1 cellular context compared by ENCODE assay signal in the genomic region with DNA sequence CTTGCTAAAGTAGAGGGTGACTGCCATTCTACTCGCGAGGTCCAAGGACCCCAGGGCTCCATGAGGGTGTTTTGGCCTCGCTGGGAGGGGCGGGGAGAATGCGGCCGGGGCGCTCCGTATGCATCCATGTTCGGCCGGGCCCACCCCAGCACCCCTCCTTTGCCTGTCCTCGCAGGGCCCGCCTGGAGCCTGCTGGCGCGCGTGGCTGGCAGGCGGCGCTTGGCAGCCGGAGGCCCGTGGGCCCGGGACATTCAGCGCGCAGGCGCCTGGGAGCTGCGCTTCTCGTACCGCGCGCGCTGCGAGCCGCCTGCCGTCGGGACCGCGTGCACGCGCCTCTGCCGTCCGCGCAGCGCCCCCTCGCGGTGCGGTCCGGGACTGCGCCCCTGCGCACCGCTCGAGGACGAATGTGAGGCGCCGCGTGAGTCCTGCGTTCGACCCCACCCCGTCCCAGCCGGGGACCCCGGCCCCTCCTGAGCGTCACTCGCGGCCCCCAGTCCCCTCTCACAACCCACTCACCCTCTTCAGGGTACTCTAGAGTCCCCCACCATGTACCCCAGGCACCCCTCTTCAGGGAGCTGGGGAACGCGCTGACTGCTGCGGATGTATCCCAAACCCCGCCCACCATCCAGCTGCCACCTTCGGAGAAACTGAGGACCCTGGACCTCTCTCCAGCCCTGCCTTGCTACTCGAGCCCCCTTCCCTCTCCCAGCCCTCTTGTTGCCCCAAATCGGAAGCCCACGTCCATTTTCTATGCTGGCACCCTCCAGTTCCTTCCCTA.
TF ChIP-seq lines count a peak whose summit lies in the region.

No MANE protein-coding gene starts in this region.

TF ChIP-seq in K562, 482 proteins besides CTCF, POLR2A, EP300 and RAD21 (continued from another document and continues in another):
- TF ChIP-seq, protein P1, sequence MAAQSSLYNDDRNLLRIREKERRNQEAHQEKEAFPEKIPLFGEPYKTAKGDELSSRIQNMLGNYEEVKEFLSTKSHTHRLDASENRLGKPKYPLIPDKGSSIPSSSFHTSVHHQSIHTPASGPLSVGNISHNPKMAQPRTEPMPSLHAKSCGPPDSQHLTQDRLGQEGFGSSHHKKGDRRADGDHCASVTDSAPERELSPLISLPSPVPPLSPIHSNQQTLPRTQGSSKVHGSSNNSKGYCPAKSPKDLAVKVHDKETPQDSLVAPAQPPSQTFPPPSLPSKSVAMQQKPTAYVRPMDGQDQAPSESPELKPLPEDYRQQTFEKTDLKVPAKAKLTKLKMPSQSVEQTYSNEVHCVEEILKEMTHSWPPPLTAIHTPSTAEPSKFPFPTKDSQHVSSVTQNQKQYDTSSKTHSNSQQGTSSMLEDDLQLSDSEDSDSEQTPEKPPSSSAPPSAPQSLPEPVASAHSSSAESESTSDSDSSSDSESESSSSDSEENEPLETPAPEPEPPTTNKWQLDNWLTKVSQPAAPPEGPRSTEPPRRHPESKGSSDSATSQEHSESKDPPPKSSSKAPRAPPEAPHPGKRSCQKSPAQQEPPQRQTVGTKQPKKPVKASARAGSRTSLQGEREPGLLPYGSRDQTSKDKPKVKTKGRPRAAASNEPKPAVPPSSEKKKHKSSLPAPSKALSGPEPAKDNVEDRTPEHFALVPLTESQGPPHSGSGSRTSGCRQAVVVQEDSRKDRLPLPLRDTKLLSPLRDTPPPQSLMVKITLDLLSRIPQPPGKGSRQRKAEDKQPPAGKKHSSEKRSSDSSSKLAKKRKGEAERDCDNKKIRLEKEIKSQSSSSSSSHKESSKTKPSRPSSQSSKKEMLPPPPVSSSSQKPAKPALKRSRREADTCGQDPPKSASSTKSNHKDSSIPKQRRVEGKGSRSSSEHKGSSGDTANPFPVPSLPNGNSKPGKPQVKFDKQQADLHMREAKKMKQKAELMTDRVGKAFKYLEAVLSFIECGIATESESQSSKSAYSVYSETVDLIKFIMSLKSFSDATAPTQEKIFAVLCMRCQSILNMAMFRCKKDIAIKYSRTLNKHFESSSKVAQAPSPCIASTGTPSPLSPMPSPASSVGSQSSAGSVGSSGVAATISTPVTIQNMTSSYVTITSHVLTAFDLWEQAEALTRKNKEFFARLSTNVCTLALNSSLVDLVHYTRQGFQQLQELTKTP (IDR thresholded peaks at IDR 0.05; ENCODE audit: low read depth in 1 of 2, partially characterized antibody in 2 of 2) = no peak
- TF ChIP-seq, protein P2, sequence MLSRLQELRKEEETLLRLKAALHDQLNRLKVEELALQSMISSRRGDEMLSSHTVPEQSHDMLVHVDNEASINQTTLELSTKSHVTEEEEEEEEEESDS (CRISPR knock-in tag; IDR thresholded peaks at IDR 0.05) = no peak
- no peak for TF ChIP-seq EHMT2 (IDR thresholded peaks at IDR 0.05)
- TF ChIP-seq ZNF165 (CRISPR knock-in tag; IDR thresholded peaks at IDR 0.05; ENCODE audit: borderline replicate concordance) = no peak
- TF ChIP-seq MXI1 (IDR thresholded peaks at IDR 0.05; ENCODE audit: low read depth, low read length) = 0 out of 2 replicates have a peak, but pooled peaks have one; percentile 7
- no peak for TF ChIP-seq SMAD1 (IDR thresholded peaks at IDR 0.05; ENCODE audit: low read depth, low read length, partially characterized antibody)
- no peak; the same call in 1 of the 2 replicates for TF ChIP-seq TCF7 (IDR thresholded peaks at IDR 0.05; ENCODE audit: borderline replicate concordance)
- TF ChIP-seq ESRRA (IDR thresholded peaks at IDR 0.05; ENCODE audit: borderline replicate concordance, low read depth) = peak; percentile 90; the same call in 1 of the 2 replicates
- TF ChIP-seq ZFP1 (CRISPR knock-in tag; IDR thresholded peaks at IDR 0.05) = no peak
- peak; percentile 36; the same call in 1 of the 2 replicates for TF ChIP-seq PRMT5 (CRISPR knock-in tag; IDR thresholded peaks at IDR 0.05)
- no peak for TF ChIP-seq U2AF2 (optimal IDR thresholded peaks at IDR 0.05; ENCODE audit: low read depth, low read length)
- no peak for TF ChIP-seq TRIM24 (IDR thresholded peaks at IDR 0.05)
- TF ChIP-seq, protein P3, sequence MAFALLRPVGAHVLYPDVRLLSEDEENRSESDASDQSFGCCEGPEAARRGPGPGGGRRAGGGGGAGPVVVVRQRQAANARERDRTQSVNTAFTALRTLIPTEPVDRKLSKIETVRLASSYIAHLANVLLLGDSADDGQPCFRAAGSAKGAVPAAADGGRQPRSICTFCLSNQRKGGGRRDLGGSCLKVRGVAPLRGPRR (CRISPR knock-in tag; IDR thresholded peaks at IDR 0.05) = no peak
- peak; percentile 97 for TF ChIP-seq TGIF2 (CRISPR knock-in tag; IDR thresholded peaks at IDR 0.05)
- TF ChIP-seq MTA3 (IDR thresholded peaks at IDR 0.05; ENCODE audit: borderline replicate concordance) = peak; percentile 57; the same call in 1 of the 2 replicates
- TF ChIP-seq ZNF717 (CRISPR knock-in tag; IDR thresholded peaks at IDR 0.05) = no peak
- no peak for TF ChIP-seq BRD4 (IDR thresholded peaks at IDR 0.05)
- TF ChIP-seq NCOA1 (IDR thresholded peaks at IDR 0.05; ENCODE audit: low read depth) = no peak
- no peak for TF ChIP-seq WHSC1 (IDR thresholded peaks at IDR 0.05; ENCODE audit: low read length)
- no peak for TF ChIP-seq PCBP1 (IDR thresholded peaks at IDR 0.05; ENCODE audit: low read depth, low read length, poor library complexity, severe bottlenecking)
- TF ChIP-seq RBM14 (IDR thresholded peaks at IDR 0.05; ENCODE audit: borderline replicate concordance, insufficient read depth, low read depth, low read length) = no peak
- no peak for TF ChIP-seq ZBTB8A (IDR thresholded peaks at IDR 0.05; ENCODE audit: partially characterized antibody)
- TF ChIP-seq, protein P4, sequence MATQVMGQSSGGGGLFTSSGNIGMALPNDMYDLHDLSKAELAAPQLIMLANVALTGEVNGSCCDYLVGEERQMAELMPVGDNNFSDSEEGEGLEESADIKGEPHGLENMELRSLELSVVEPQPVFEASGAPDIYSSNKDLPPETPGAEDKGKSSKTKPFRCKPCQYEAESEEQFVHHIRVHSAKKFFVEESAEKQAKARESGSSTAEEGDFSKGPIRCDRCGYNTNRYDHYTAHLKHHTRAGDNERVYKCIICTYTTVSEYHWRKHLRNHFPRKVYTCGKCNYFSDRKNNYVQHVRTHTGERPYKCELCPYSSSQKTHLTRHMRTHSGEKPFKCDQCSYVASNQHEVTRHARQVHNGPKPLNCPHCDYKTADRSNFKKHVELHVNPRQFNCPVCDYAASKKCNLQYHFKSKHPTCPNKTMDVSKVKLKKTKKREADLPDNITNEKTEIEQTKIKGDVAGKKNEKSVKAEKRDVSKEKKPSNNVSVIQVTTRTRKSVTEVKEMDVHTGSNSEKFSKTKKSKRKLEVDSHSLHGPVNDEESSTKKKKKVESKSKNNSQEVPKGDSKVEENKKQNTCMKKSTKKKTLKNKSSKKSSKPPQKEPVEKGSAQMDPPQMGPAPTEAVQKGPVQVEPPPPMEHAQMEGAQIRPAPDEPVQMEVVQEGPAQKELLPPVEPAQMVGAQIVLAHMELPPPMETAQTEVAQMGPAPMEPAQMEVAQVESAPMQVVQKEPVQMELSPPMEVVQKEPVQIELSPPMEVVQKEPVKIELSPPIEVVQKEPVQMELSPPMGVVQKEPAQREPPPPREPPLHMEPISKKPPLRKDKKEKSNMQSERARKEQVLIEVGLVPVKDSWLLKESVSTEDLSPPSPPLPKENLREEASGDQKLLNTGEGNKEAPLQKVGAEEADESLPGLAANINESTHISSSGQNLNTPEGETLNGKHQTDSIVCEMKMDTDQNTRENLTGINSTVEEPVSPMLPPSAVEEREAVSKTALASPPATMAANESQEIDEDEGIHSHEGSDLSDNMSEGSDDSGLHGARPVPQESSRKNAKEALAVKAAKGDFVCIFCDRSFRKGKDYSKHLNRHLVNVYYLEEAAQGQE (CRISPR knock-in tag; IDR thresholded peaks at IDR 0.05; ENCODE audit: low read depth) = no peak
- TF ChIP-seq, protein P5, sequence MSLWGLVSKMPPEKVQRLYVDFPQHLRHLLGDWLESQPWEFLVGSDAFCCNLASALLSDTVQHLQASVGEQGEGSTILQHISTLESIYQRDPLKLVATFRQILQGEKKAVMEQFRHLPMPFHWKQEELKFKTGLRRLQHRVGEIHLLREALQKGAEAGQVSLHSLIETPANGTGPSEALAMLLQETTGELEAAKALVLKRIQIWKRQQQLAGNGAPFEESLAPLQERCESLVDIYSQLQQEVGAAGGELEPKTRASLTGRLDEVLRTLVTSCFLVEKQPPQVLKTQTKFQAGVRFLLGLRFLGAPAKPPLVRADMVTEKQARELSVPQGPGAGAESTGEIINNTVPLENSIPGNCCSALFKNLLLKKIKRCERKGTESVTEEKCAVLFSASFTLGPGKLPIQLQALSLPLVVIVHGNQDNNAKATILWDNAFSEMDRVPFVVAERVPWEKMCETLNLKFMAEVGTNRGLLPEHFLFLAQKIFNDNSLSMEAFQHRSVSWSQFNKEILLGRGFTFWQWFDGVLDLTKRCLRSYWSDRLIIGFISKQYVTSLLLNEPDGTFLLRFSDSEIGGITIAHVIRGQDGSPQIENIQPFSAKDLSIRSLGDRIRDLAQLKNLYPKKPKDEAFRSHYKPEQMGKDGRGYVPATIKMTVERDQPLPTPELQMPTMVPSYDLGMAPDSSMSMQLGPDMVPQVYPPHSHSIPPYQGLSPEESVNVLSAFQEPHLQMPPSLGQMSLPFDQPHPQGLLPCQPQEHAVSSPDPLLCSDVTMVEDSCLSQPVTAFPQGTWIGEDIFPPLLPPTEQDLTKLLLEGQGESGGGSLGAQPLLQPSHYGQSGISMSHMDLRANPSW (CRISPR knock-in tag; IDR thresholded peaks at IDR 0.05) = peak; percentile 87; the same call in 1 of the 2 replicates
- no peak for TF ChIP-seq SIRT6 (IDR thresholded peaks at IDR 0.05; ENCODE audit: low read depth, low read length)
- TF ChIP-seq, protein P6, sequence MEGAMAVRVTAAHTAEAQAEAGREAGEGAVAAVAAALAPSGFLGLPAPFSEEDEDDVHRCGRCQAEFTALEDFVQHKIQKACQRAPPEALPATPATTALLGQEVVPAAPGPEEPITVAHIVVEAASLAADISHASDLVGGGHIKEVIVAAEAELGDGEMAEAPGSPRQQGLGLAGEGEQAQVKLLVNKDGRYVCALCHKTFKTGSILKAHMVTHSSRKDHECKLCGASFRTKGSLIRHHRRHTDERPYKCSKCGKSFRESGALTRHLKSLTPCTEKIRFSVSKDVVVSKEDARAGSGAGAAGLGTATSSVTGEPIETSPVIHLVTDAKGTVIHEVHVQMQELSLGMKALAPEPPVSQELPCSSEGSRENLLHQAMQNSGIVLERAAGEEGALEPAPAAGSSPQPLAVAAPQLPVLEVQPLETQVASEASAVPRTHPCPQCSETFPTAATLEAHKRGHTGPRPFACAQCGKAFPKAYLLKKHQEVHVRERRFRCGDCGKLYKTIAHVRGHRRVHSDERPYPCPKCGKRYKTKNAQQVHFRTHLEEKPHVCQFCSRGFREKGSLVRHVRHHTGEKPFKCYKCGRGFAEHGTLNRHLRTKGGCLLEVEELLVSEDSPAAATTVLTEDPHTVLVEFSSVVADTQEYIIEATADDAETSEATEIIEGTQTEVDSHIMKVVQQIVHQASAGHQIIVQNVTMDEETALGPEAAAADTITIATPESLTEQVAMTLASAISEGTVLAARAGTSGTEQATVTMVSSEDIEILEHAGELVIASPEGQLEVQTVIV (CRISPR knock-in tag; IDR thresholded peaks at IDR 0.05; ENCODE audit: borderline replicate concordance) = no peak
- TF ChIP-seq PHF20 (IDR thresholded peaks at IDR 0.05; ENCODE audit: partially characterized antibody) = no peak
- no peak for TF ChIP-seq NR2F6 (CRISPR knock-in tag; IDR thresholded peaks at IDR 0.05)
- TF ChIP-seq ZNF644 (tag; IDR thresholded peaks at IDR 0.05; ENCODE audit: low read depth) = peak; percentile 83
- TF ChIP-seq EP400 (IDR thresholded peaks at IDR 0.05) = peak; percentile 6; the same call in 1 of the 2 replicates
- TF ChIP-seq BDP1 (IDR thresholded peaks at IDR 0.05; ENCODE audit: insufficient read depth, insufficient read length) = no peak
- TF ChIP-seq MTF1 (CRISPR knock-in tag; IDR thresholded peaks at IDR 0.05; ENCODE audit: borderline replicate concordance) = no peak
- TF ChIP-seq, protein P7, sequence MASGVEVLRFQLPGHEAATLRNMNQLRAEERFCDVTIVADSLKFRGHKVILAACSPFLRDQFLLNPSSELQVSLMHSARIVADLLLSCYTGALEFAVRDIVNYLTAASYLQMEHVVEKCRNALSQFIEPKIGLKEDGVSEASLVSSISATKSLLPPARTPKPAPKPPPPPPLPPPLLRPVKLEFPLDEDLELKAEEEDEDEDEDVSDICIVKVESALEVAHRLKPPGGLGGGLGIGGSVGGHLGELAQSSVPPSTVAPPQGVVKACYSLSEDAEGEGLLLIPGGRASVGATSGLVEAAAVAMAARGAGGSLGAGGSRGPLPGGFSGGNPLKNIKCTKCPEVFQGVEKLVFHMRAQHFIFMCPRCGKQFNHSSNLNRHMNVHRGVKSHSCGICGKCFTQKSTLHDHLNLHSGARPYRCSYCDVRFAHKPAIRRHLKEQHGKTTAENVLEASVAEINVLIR (CRISPR knock-in tag; IDR thresholded peaks at IDR 0.05) = no peak
- TF ChIP-seq ZNF780A (CRISPR knock-in tag; IDR thresholded peaks at IDR 0.05) = no peak
- no peak for TF ChIP-seq ZNF444 (CRISPR knock-in tag; IDR thresholded peaks at IDR 0.05)
- peak; percentile 62; the same call in 1 of the 2 replicates for TF ChIP-seq SP1 (CRISPR knock-in tag; IDR thresholded peaks at IDR 0.05)
- no peak for TF ChIP-seq ZNF23 (CRISPR knock-in tag; IDR thresholded peaks at IDR 0.05)
- TF ChIP-seq GABPB2 (CRISPR knock-in tag; conservative IDR thresholded peaks at IDR 0.05) = no peak
- TF ChIP-seq XRCC4 (IDR thresholded peaks at IDR 0.05; ENCODE audit: extremely low read depth, insufficient read depth, insufficient read length) = no peak
- TF ChIP-seq RBM15 (IDR thresholded peaks at IDR 0.05; ENCODE audit: insufficient read depth, low read length) = no peak
- TF ChIP-seq, protein P8, sequence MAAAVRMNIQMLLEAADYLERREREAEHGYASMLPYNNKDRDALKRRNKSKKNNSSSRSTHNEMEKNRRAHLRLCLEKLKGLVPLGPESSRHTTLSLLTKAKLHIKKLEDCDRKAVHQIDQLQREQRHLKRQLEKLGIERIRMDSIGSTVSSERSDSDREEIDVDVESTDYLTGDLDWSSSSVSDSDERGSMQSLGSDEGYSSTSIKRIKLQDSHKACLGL (CRISPR knock-in tag; IDR thresholded peaks at IDR 0.05; ENCODE audit: borderline replicate concordance, poor library complexity, severe bottlenecking) = no peak
- peak; percentile 79; the same call in 1 of the 2 replicates for TF ChIP-seq GATAD2B (IDR thresholded peaks at IDR 0.05; ENCODE audit: borderline replicate concordance)
- peak; percentile 77 for TF ChIP-seq GABPB1 (CRISPR knock-in tag; IDR thresholded peaks at IDR 0.05)
- TF ChIP-seq, protein P9, sequence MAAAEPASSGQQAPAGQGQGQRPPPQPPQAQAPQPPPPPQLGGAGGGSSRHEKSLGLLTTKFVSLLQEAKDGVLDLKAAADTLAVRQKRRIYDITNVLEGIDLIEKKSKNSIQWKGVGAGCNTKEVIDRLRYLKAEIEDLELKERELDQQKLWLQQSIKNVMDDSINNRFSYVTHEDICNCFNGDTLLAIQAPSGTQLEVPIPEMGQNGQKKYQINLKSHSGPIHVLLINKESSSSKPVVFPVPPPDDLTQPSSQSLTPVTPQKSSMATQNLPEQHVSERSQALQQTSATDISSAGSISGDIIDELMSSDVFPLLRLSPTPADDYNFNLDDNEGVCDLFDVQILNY (CRISPR knock-in tag; IDR thresholded peaks at IDR 0.05) = peak; percentile 98
- no peak for TF ChIP-seq HOXB6 (CRISPR knock-in tag; IDR thresholded peaks at IDR 0.05; ENCODE audit: borderline replicate concordance)
- TF ChIP-seq NRF1 (conservative IDR thresholded peaks at IDR 0.05 in 1 of 2, IDR thresholded peaks at IDR 0.05 in 1 of 2) = peak; percentile 92 to 93
- TF ChIP-seq ZBED1 (IDR thresholded peaks at IDR 0.05) = no peak
